In genomic region chr10:45235260-45235699, GRCh38 we compare ENCODE assay signal across 8 cellular contexts.
A peak's percentile ranks its signal among the peaks of the same experiment; 100 is the strongest.
DNase-seq lines count a peak whose midpoint lies in the region; FAIRE-seq and TF ChIP-seq lines count a peak whose summit lies in the region.
"Not testable (repeated sequence)": the region's sequence is repeated elsewhere in the genome, so short reads cannot be mapped to it uniquely, and the experiment has no call there.

No MANE protein-coding gene starts in this region.

- FAIRE-seq in H54 (lab: Jason Lieb, UNC) = peak; percentile 48

- TF ChIP-seq POLR2A in H54 (IDR thresholded peaks at IDR 0.05; ENCODE audit: low read depth, low read length) = not testable (repeated sequence)

- DNase-seq in CMK (ENCODE audit: low read depth) (peak; percentile 41), H54 (ENCODE audit: insufficient read length, low spot score) (peak; percentile 17), NCI-H2029 (lab: John Stamatoyannopoulos, UW) (peak; percentile 3), SW 1271 (lab: John Stamatoyannopoulos, UW) (peak; percentile 21 to 41), activated gamma-delta T cell treated with Interleukin-2 at 50 U/mL for 16 hours (peak; percentile 62), fibroblast of peridontal ligament (ENCODE audit: extremely low read depth) (peak; percentile 83), myocyte (ENCODE audit: low read depth) (peak; percentile 83)
- peak; percentile 23 for DNase-seq in stimulated activated CD8-positive, alpha-beta memory T cell treated with anti-CD3 and anti-CD28 coated beads, Interleukin-15, amount 100 ng/mL, for 1 hour (ENCODE audit: low read depth)

Comparison
In these comparisons a context has a peak if more than half of its experiments do, and no peak if none do; other contexts are left out.
1. Peak in every context shown above with its lines: DNase-seq.
2. DNase-seq: peak in every context shown above with its lines; median percentile 83 in fibroblast of peridontal ligament; 83 in myocyte; 62 in activated gamma-delta T cell treated with Interleukin-2 at 50 U/mL for 16 hours; 41 in CMK; 31 in SW 1271; 23 in stimulated activated CD8-positive, alpha-beta memory T cell treated with anti-CD3 and anti-CD28 coated beads, Interleukin-15, amount 100 ng/mL, for 1 hour; 17 in H54; 3 in NCI-H2029.